In the genomic region with DNA sequence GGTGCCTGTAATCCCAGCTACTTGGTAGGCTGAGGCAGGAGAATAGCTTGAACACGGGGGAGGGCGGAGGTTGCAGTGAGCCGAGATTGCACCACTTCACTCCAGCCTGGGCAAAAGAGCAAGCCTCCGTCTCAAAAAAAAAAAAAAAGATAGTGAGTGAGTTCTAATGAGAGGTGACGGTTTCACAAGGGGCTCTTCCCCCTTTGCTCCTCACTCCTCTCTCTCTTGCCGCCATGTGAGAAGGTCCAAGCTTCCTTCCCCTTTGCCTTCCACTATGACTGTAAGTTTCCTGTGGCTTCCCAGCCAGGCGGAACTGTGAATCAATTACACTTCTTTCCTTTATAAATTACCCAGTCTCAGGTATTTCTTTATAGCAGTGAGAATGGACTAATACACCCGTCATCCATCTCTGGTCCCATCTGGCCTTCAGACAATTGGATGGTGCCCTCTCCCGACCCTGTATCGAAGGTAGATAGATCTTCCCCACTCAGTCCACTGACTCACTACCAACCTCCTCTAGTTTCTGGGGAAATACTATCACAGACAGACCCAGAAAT, we compare ENCODE assay signal across 14 cellular contexts. TPM values are rescaled to one million over a fixed set of nuclear protein-coding genes. Genes with fewer than 3 reads are reported as not detected.
DNase-seq lines count a peak whose midpoint lies in the region; ATAC-seq and TF ChIP-seq lines count a peak whose summit lies in the region.
"Had no signal": no experiment of that assay in that cellular context is flagged by ENCODE, and none has a peak within 500 bp of the region (broad histone marks: within the 10 kb centered on the region; RNA-seq: fewer than 3 reads in every experiment).

No MANE protein-coding gene starts in this region.

- H3K4me1 ChIP-seq in Karpas-422 (ENCODE audit: low read length) (peaks cover 27% of the 10 kb centered on the region), heart right ventricle (peaks cover 0 to 23% (median 0%) of the 10 kb centered on the region in 9 donors)

- H3K27ac Mint-ChIP-seq in CD14-positive monocyte (peak overlapping the region; percentile 88 to 94 (median 91)), mesothelial cell of epicardium (no peak overlapping the region)

- H3K27me3 ChIP-seq in Karpas-422 (ENCODE audit: low read length) (no peaks in the 10 kb centered on the region), heart right ventricle (peaks cover 0 to 7% (median 0%) of the 10 kb centered on the region in 7 donors)
- H3K27me3 ChIP-seq: transverse colon had no signal

- H3K36me3 Mint-ChIP-seq in CD14-positive monocyte (no peaks in the 10 kb centered on the region), mesothelial cell of epicardium (no peaks in the 10 kb centered on the region)

- peaks cover 50% of the 10 kb centered on the region for H3K4me1 Mint-ChIP-seq in CD14-positive monocyte
- peaks cover 8% of the 10 kb centered on the region for H3K4me1 Mint-ChIP-seq in mesothelial cell of epicardium

- TF ChIP-seq CTCF in CD14-positive monocyte (IDR thresholded peaks at IDR 0.05) (no peak), heart right ventricle (IDR thresholded peaks at IDR 0.05) (no peak), mesothelial cell of epicardium (IDR thresholded peaks at IDR 0.05; ENCODE audit: unreplicated experiment) (no peak)

- H3K9me3 Mint-ChIP-seq in CD14-positive monocyte (peaks cover 0 to 5% (median 0%) of the 10 kb centered on the region in 7 donors), mesothelial cell of epicardium (no peaks in the 10 kb centered on the region)

- WGBS in heart right ventricle, 2 donors = 77 to 81% methylated on average over 10 of the region's 10 CpGs

- intact Hi-C loops in CD14-positive monocyte (cut with micrococcal nuclease) = loop anchor here in 1 of 2 donors (5.0 kb wide), 1 partner anchor 38 kb away; no protein-coding TSS in a partner anchor
- intact Hi-C loops in heart right ventricle (cut with DNase I) = no loop called here

- peaks cover 1 to 2% (median 1%) of the 10 kb centered on the region in 3 donors for H3K27me3 Mint-ChIP-seq in CD14-positive monocyte (ENCODE audit: low read depth in 3 of 3)
- no peaks in the 10 kb centered on the region for H3K27me3 Mint-ChIP-seq in mesothelial cell of epicardium (ENCODE audit: low read depth)

- no peak overlapping the region; the same call in 1 of the 2 replicates for H3K9ac ChIP-seq in Karpas-422 (ENCODE audit: low read length)
- H3K9ac ChIP-seq: parathyroid adenoma had no signal

- H3K4me3 ChIP-seq in Karpas-422 (ENCODE audit: low read length) = no peak overlapping the region
- H3K4me3 ChIP-seq in heart right ventricle = no peak overlapping the region
- H3K4me3 ChIP-seq: transverse colon had no signal

- peak; percentile 57 for ATAC-seq in GM21447 (IDR thresholded peaks at IDR 0.05; ENCODE audit: unreplicated experiment)
- ATAC-seq in heart right ventricle = peak in 5 of 8 donors; percentile 39 to 69 (median 55)
- ATAC-seq in HG03280 (IDR thresholded peaks at IDR 0.05; ENCODE audit: unreplicated experiment) = no peak

- DNase-seq in CD14-positive monocyte (ENCODE audit: low spot score) = peak; percentile 88
- DNase-seq in Karpas-422 = peak; percentile 57
- DNase-seq in heart right ventricle = no peak
- DNase-seq in NCI-H146 (lab: John Stamatoyannopoulos, UW) = no peak
- no peak for DNase-seq in stimulated activated naive CD4-positive, alpha-beta T cell treated with Interleukin-2 at 50 U/mL for 16 hours (lab: John Stamatoyannopoulos, UW)
- no peak for DNase-seq in mesothelial cell of epicardium (ENCODE audit: low spot score in 2 of 2, unreplicated experiment in 2 of 2)
- DNase-seq: NCI-H1105 treated with DMSO at 0.1 percent for 48 hours; NCI-H774; stimulated activated CD4-positive, alpha-beta T cell treated with anti-CD3 and anti-CD28 coated beads, Interleukin-4, amount 100 ng/mL, for 4 hours; transverse colon had no signal

- H3K36me3 ChIP-seq in Karpas-422 (ENCODE audit: insufficient read depth, low read length) (no peaks in the 10 kb centered on the region), heart right ventricle (no peaks in the 10 kb centered on the region)
- H3K36me3 ChIP-seq: transverse colon had no signal

- H3K4me3 Mint-ChIP-seq in CD14-positive monocyte (peak overlapping the region in 1 of 2 donors; percentile 77), mesothelial cell of epicardium (no peak overlapping the region)

- H3K9me3 ChIP-seq in Karpas-422 (ENCODE audit: low read length) (no peaks in the 10 kb centered on the region), heart right ventricle (peaks cover 0 to 5% (median 0%) of the 10 kb centered on the region in 11 donors)
- H3K9me3 ChIP-seq: transverse colon had no signal

- no peaks in the 10 kb centered on the region for H3K79me2 ChIP-seq in Karpas-422 (ENCODE audit: low read length)
- H3K79me2 ChIP-seq: parathyroid adenoma had no signal

- no peak overlapping the region; the same call in 1 of the 2 replicates for H2AFZ ChIP-seq in Karpas-422 (ENCODE audit: low read length)
- H2AFZ ChIP-seq: parathyroid adenoma had no signal

- H3K4me2 ChIP-seq in Karpas-422 (ENCODE audit: low read depth, low read length, poor library complexity, severe bottlenecking) = peak overlapping the region; percentile 13

- H3K27ac ChIP-seq in Karpas-422 (ENCODE audit: low read length) (no peak overlapping the region), heart right ventricle (no peak overlapping the region)
- H3K27ac ChIP-seq: C4-2B, parathyroid adenoma, transverse colon had no signal

- no peaks in the 10 kb centered on the region for H4K20me1 ChIP-seq in Karpas-422 (ENCODE audit: insufficient read depth, low read depth, low read length)

- no peaks in the 10 kb centered on the region for H3K9me2 ChIP-seq in Karpas-422 (replicated peaks; ENCODE audit: insufficient read depth, low read length)

RNA-seq across cellular contexts. Expression of a gene that starts 27.0 kb away (rescaled TPM):
- polyA plus RNA-seq in CD14-positive monocyte (1 to 10 TPM; 2.1 to 2.3 TPM), heart right ventricle (1 to 10 TPM; 3.1 to 5.7 TPM)
- total RNA-seq in Karpas-422 (2014; rRNA removed; shearing (Covaris generic); ENCODE audit: low replicate concordance) = 23.3 and 46.9 TPM in 2 replicates
- total RNA-seq in heart right ventricle (10 to 100 TPM; 11.1 to 16.9 (median 13.2) TPM), mesothelial cell of epicardium (43.2 to 47.4 TPM (median 45.1 TPM) in 3 replicates)

RNA-seq across cellular contexts. Expression of a gene that starts 55.8 kb away (rescaled TPM):
- polyA plus RNA-seq in CD14-positive monocyte (under 1 TPM; 0.43 to 0.83 TPM), heart right ventricle (100 to 1,000 TPM; 102 to 117 TPM)
- 0.04 TPM in 2 replicates for total RNA-seq in Karpas-422 (2014; rRNA removed; shearing (Covaris generic); ENCODE audit: low replicate concordance)
- total RNA-seq in heart right ventricle (100 to 1,000 TPM in 8 of 10 donors, 10 to 100 TPM in 2; 94.4 to 264 (median 124) TPM), mesothelial cell of epicardium (22.1 to 23.9 TPM (median 22.7 TPM) in 3 replicates)

Comparison
In these comparisons a context has a peak if more than half of its experiments do, and no peak if none do; other contexts are left out.
1. DNase-seq: peak in CD14-positive monocyte (single experiment) and Karpas-422 (single experiment); none in heart right ventricle (0 of 2), NCI-H146 (single experiment), stimulated activated naive CD4-positive, alpha-beta T cell treated with Interleukin-2 at 50 U/mL for 16 hours (single experiment) and mesothelial cell of epicardium (0 of 2).
2. RNA of a gene that starts 55.8 kb away (total RNA-seq): 94.4 to 264 TPM in heart right ventricle and 22.1 to 23.9 TPM in mesothelial cell of epicardium; 0.04 TPM in Karpas-422; every median in the first group is over 10 times any median in the second.